Comparison of ENCODE assay signal across 15 cellular contexts in genomic region chr2:73998933-73999332, GRCh38. TPM values are rescaled to one million over a fixed set of nuclear protein-coding genes. Genes with fewer than 3 reads are reported as not detected.
DNase-seq lines count a peak whose midpoint lies in the region; ATAC-seq and TF ChIP-seq lines count a peak whose summit lies in the region.
"Had no signal": no experiment of that assay in that cellular context is flagged by ENCODE, and none has a peak within 500 bp of the region (broad histone marks: within the 10 kb centered on the region; RNA-seq: fewer than 3 reads in every experiment).

No MANE protein-coding gene starts in this region.

- CTCF ChIA-PET in GM10248 (lab: Yijun Ruan, JAX) = interaction anchor here (1.1 to 1.5 kb wide), 3 partner anchors 11 to 91 kb away, joined by 3 to 6 read pairs (median 3); no protein-coding TSS in a partner anchor

- H3K9me3 ChIP-seq in ovary = no peaks in the 10 kb centered on the region
- H3K9me3 ChIP-seq: left ventricle myocardium inferior, pancreas had no signal

- H3K4me1 Mint-ChIP-seq in activated T-helper 17 cell treated with anti-CD3 and anti-CD28 coated beads, Interleukin-2, amount 50 U/mL, for 72 hours = peaks cover 62% of the 10 kb centered on the region
- peaks cover 54 to 89% (median 85%) of the 10 kb centered on the region in 4 donors for H3K4me1 Mint-ChIP-seq in naive thymus-derived CD8-positive, alpha-beta T cell

- DNase-seq in stimulated activated CD4-positive, alpha-beta T cell treated with anti-CD3 and anti-CD28 coated beads, Interleukin-15, amount 100 ng/mL, for 24 hours = peak; percentile 30
- DNase-seq in stimulated activated CD4-positive, alpha-beta T cell treated with anti-CD3 and anti-CD28 coated beads, Interleukin-4, amount 100 ng/mL, for 1 hour = no peak
- no peak for DNase-seq in naive thymus-derived CD8-positive, alpha-beta T cell
- no peak for DNase-seq in ovary
- DNase-seq in GM10248 (ENCODE audit: extremely low spot score) = no peak
- DNase-seq: activated CD8-positive, alpha-beta memory T cell treated with anti-CD3 and anti-CD28 coated beads, Interleukin-2, amount 50 U/mL, for 4 hours; GOT3; left ventricle myocardium inferior; NCI-H748 treated with DMSO at 0.1 percent for 48 hours; SHP77 treated with DMSO at 0.1 percent for 48 hours; stimulated activated CD4-positive, alpha-beta T cell treated with anti-CD3 and anti-CD28 coated beads, Interleukin-2, amount 100 ng/mL, for 48 hours had no signal

- H3K9me3 Mint-ChIP-seq in activated T-helper 17 cell treated with anti-CD3 and anti-CD28 coated beads, Interleukin-2, amount 50 U/mL, for 72 hours = no peaks in the 10 kb centered on the region
- no peaks in the 10 kb centered on the region for H3K9me3 Mint-ChIP-seq in naive thymus-derived CD8-positive, alpha-beta T cell
- H3K9me3 Mint-ChIP-seq: WTC11 had no signal

- intact Hi-C loops in ovary (cut with DNase I) = no loop called here

- H3K4me3 Mint-ChIP-seq in activated T-helper 17 cell treated with anti-CD3 and anti-CD28 coated beads, Interleukin-2, amount 50 U/mL, for 72 hours = peak overlapping the region; percentile 87
- H3K4me3 Mint-ChIP-seq in naive thymus-derived CD8-positive, alpha-beta T cell = peak overlapping the region in 4 of 10 donors; percentile 20 to 39 (median 33)
- H3K4me3 Mint-ChIP-seq: WTC11 had no signal

- TF ChIP-seq EP300 in ovary (IDR thresholded peaks at IDR 0.05) = no peak

- TF ChIP-seq CTCF in ovary (IDR thresholded peaks at IDR 0.05) = no peak
- no peak for TF ChIP-seq CTCF in GM10248 (IDR thresholded peaks at IDR 0.05; ENCODE audit: control extremely low read depth, extremely low read depth, low read depth, missing control alignments)

- no peak for TF ChIP-seq POLR2A in ovary (IDR thresholded peaks at IDR 0.05)

- peak overlapping the region; percentile 74 for H3K27ac Mint-ChIP-seq in activated T-helper 17 cell treated with anti-CD3 and anti-CD28 coated beads, Interleukin-2, amount 50 U/mL, for 72 hours
- H3K27ac Mint-ChIP-seq in naive thymus-derived CD8-positive, alpha-beta T cell = peak overlapping the region in 9 of 10 donors; percentile 47 to 93 (median 91)
- H3K27ac Mint-ChIP-seq: WTC11 had no signal

- no peaks in the 10 kb centered on the region for H3K27me3 Mint-ChIP-seq in activated T-helper 17 cell treated with anti-CD3 and anti-CD28 coated beads, Interleukin-2, amount 50 U/mL, for 72 hours
- H3K27me3 Mint-ChIP-seq in naive thymus-derived CD8-positive, alpha-beta T cell = no peaks in the 10 kb centered on the region

- H3K27me3 ChIP-seq in ovary = no peaks in the 10 kb centered on the region
- H3K27me3 ChIP-seq: pancreas had no signal

- 80 to 86% (median 81%) methylated on average over 4 of the region's 4 CpGs for WGBS in ovary, 3 donors

- H3K4me1 ChIP-seq in ovary (ENCODE audit: insufficient read depth) = peaks cover 10% of the 10 kb centered on the region

- H3K36me3 Mint-ChIP-seq in activated T-helper 17 cell treated with anti-CD3 and anti-CD28 coated beads, Interleukin-2, amount 50 U/mL, for 72 hours (ENCODE audit: low read depth) = peaks cover 30% of the 10 kb centered on the region
- H3K36me3 Mint-ChIP-seq in naive thymus-derived CD8-positive, alpha-beta T cell = peaks cover 0 to 5% (median 0%) of the 10 kb centered on the region in 3 donors
- H3K36me3 Mint-ChIP-seq: WTC11 had no signal

- H3K4me3 ChIP-seq in ovary = no peak overlapping the region
- H3K4me3 ChIP-seq: left ventricle myocardium inferior, pancreas had no signal

- POLR2A ChIA-PET in naive thymus-derived CD8-positive, alpha-beta T cell (lab: Charles Lee) = interaction anchor here (1.5 kb wide), 1 partner anchor 11 kb away, joined by 4 read pairs; no protein-coding TSS in a partner anchor
- POLR2A ChIA-PET in GM10248 (lab: Yijun Ruan, JAX) = no interaction called here

- no peaks in the 10 kb centered on the region for H3K36me3 ChIP-seq in ovary
- H3K36me3 ChIP-seq: left ventricle myocardium inferior, pancreas had no signal

- peak; percentile 65 for ATAC-seq in activated T-helper 17 cell treated with anti-CD3 and anti-CD28 coated beads, Interleukin-2, amount 50 U/mL, for 72 hours (replicated peaks)
- no peak for ATAC-seq in naive thymus-derived CD8-positive, alpha-beta T cell
- no peak for ATAC-seq in GM18861 (IDR thresholded peaks at IDR 0.05; ENCODE audit: unreplicated experiment)
- ATAC-seq: pancreas, WTC11 had no signal

- H3K27ac ChIP-seq in ovary = no peak overlapping the region
- H3K27ac ChIP-seq: left ventricle myocardium inferior, pancreas had no signal

RNA-seq across cellular contexts. Expression of gene TET3, which starts 14.2 kb away (rescaled TPM):
- total RNA-seq in activated T-helper 17 cell treated with anti-CD3 and anti-CD28 coated beads, Interleukin-2, amount 50 U/mL, for 72 hours = 10 to 100 TPM; 15.1 to 42.6 TPM
- 10 to 100 TPM; 30.1 to 30.5 TPM for total RNA-seq in naive thymus-derived CD8-positive, alpha-beta T cell
- 1 to 10 TPM in 1 of 3 donors, under 1 TPM in 2; 0.46 to 1.0 (median 0.61) TPM for polyA plus RNA-seq in naive thymus-derived CD8-positive, alpha-beta T cell
- 10 to 100 TPM in 2 of 7 donors, 1 to 10 TPM in 5; 5.1 to 13.5 (median 7.9) TPM for total RNA-seq in ovary
- 1 to 10 TPM; 2.6 to 3.3 TPM for polyA plus RNA-seq in ovary
